In genomic region chrX:100408643-100409315, GRCh38 we compare ENCODE assay signal across 13 cellular contexts. TPM values are rescaled to one million over a fixed set of nuclear protein-coding genes. Genes with fewer than 3 reads are reported as not detected.
DNase-seq lines count a peak whose midpoint lies in the region; ATAC-seq and TF ChIP-seq lines count a peak whose summit lies in the region.
"Had no signal": no experiment of that assay in that cellular context is flagged by ENCODE, and none has a peak within 500 bp of the region (broad histone marks: within the 10 kb centered on the region; RNA-seq: fewer than 3 reads in every experiment).

No MANE protein-coding gene starts in this region.

- H3K4me3 ChIP-seq in cardiac muscle cell (peak overlapping the region; percentile 39), urinary bladder (ENCODE audit: low read depth, low read length) (peak overlapping the region; percentile 46)
- H3K4me3 ChIP-seq: BLaER1 had no signal

- H3K4me3 Mint-ChIP-seq in nephron progenitor cell: peak overlapping the region; percentile 97
- H3K4me3 Mint-ChIP-seq in T-helper 2 cell treated with Interferon-gamma antibody and Interleukin-4, amounts not matched to agents 5 μg/mL and 100 μg/mL, for 36 hours: no peak overlapping the region

- H3K27ac ChIP-seq in cardiac muscle cell (no peak overlapping the region), urinary bladder (ENCODE audit: low read depth) (no peak overlapping the region)
- H3K27ac ChIP-seq: BLaER1, HL-60, WERI-Rb-1 had no signal

- TF ChIP-seq CTCF in cardiac muscle cell (IDR thresholded peaks at IDR 0.05; ENCODE audit: low read depth, low read length): no peak
- no peak for TF ChIP-seq CTCF in nephron progenitor cell (IDR thresholded peaks at IDR 0.05)

- H3K36me3 ChIP-seq in cardiac muscle cell: no peaks in the 10 kb centered on the region
- no peaks in the 10 kb centered on the region for H3K36me3 ChIP-seq in urinary bladder (ENCODE audit: insufficient read depth)
- H3K36me3 ChIP-seq: BLaER1, WERI-Rb-1 had no signal

- H3K27me3 Mint-ChIP-seq in nephron progenitor cell (ENCODE audit: low read depth, poor library complexity): peaks cover 25% of the 10 kb centered on the region
- peaks cover 57% of the 10 kb centered on the region for H3K27me3 Mint-ChIP-seq in T-helper 2 cell treated with Interferon-gamma antibody and Interleukin-4, amounts not matched to agents 5 μg/mL and 100 μg/mL, for 36 hours (ENCODE audit: low read depth)

- H3K27me3 ChIP-seq in cardiac muscle cell: peaks cover 91% of the 10 kb centered on the region

- peaks cover 6% of the 10 kb centered on the region for H3K4me1 ChIP-seq in cardiac muscle cell (ENCODE audit: low read depth)
- no peaks in the 10 kb centered on the region for H3K4me1 ChIP-seq in urinary bladder (ENCODE audit: insufficient read depth)
- H3K4me1 ChIP-seq: BLaER1 had no signal

- H3K9me3 Mint-ChIP-seq in nephron progenitor cell: peaks cover 24% of the 10 kb centered on the region
- H3K9me3 Mint-ChIP-seq in T-helper 2 cell treated with Interferon-gamma antibody and Interleukin-4, amounts not matched to agents 5 μg/mL and 100 μg/mL, for 36 hours: no peaks in the 10 kb centered on the region

- 2% methylated on average over 73 of the region's 82 CpGs for WGBS in urinary bladder

- H3K9me3 ChIP-seq in cardiac muscle cell (ENCODE audit: low read depth): no peaks in the 10 kb centered on the region

- peaks cover 25% of the 10 kb centered on the region for H3K36me3 Mint-ChIP-seq in nephron progenitor cell (ENCODE audit: low read depth)
- no peaks in the 10 kb centered on the region for H3K36me3 Mint-ChIP-seq in T-helper 2 cell treated with Interferon-gamma antibody and Interleukin-4, amounts not matched to agents 5 μg/mL and 100 μg/mL, for 36 hours (ENCODE audit: low read depth)

- H3K27ac Mint-ChIP-seq in nephron progenitor cell: peak overlapping the region; percentile 64
- H3K27ac Mint-ChIP-seq in T-helper 2 cell treated with Interferon-gamma antibody and Interleukin-4, amounts not matched to agents 5 μg/mL and 100 μg/mL, for 36 hours: no peak overlapping the region

- DNase-seq in cardiac muscle cell (ENCODE audit: low read depth in 1 of 2, low spot score in 1 of 2): peak in 1 of 2 donors; percentile 35
- DNase-seq in Right ventricle myocardium superior: no peak
- DNase-seq in ecto neural progenitor cell (ENCODE audit: low spot score): peak; percentile 55
- DNase-seq in nephron progenitor cell: peak; percentile 63
- no peak for DNase-seq in NCI-H524 treated with DMSO at 0.1 percent for 48 hours (lab: John Stamatoyannopoulos, UW)
- no peak for DNase-seq in T-helper 1 cell
- no peak for DNase-seq in T-helper 2 cell treated with Interferon-gamma antibody and Interleukin-4, amounts not matched to agents 5 μg/mL and 100 μg/mL, for 36 hours (ENCODE audit: low spot score)
- DNase-seq: NCI-H146, WERI-Rb-1 had no signal

- intact Hi-C loops in Right ventricle myocardium superior (cut with DNase I): no loop called here

- peaks cover 66% of the 10 kb centered on the region for H3K4me1 Mint-ChIP-seq in nephron progenitor cell
- H3K4me1 Mint-ChIP-seq in T-helper 2 cell treated with Interferon-gamma antibody and Interleukin-4, amounts not matched to agents 5 μg/mL and 100 μg/mL, for 36 hours (ENCODE audit: low read depth): peaks cover 2% of the 10 kb centered on the region

- ATAC-seq in Right ventricle myocardium superior (ENCODE audit: poor library complexity): no peak

RNA-seq across cellular contexts. Expression of gene PCDH19, which starts 1.3 kb away (rescaled TPM):
- total RNA-seq in cardiac muscle cell: 0.60 TPM in 2 replicates
- polyA plus RNA-seq in cardiac muscle cell: 0.14 and 1.7 TPM in 2 replicates
- total RNA-seq in Right ventricle myocardium superior: 0.32 TPM
- total RNA-seq in urinary bladder: 6.9 TPM
- 2.5 TPM for polyA plus RNA-seq in urinary bladder
- polyA plus RNA-seq: keratinocyte had no signal

Comparison
In these comparisons a context has a peak if more than half of its experiments do, and no peak if none do; other contexts are left out.
1. DNase-seq: peak in ecto neural progenitor cell (single experiment) and nephron progenitor cell (single experiment); none in Right ventricle myocardium superior (single experiment), NCI-H524 treated with DMSO at 0.1 percent for 48 hours (single experiment), T-helper 1 cell (0 of 5) and T-helper 2 cell treated with Interferon-gamma antibody and Interleukin-4, amounts not matched to agents 5 μg/mL and 100 μg/mL, for 36 hours (single experiment).